2 cellular contexts compared by ENCODE assay signal in genomic region chr9:123260340-123260739, GRCh38.
TF ChIP-seq lines count a peak whose summit lies in the region.

No MANE protein-coding gene starts in this region.

TF ChIP-seq in GM23338, 12 proteins besides CTCF, POLR2A, EP300 and RAD21 (continued from another document):
- TF ChIP-seq POLR2AphosphoS5 (IDR thresholded peaks at IDR 0.05; ENCODE audit: low read depth) (no peak), JUNB (IDR thresholded peaks at IDR 0.05; ENCODE audit: unreplicated experiment) (no peak), EZH2phosphoT487 (IDR thresholded peaks at IDR 0.05; ENCODE audit: unreplicated experiment) (no peak), NANOG (IDR thresholded peaks at IDR 0.05; ENCODE audit: borderline replicate concordance) (no peak), REST (IDR thresholded peaks at IDR 0.05; ENCODE audit: unreplicated experiment) (no peak), ZNF114 (CRISPR knock-in tag; IDR thresholded peaks at IDR 0.05) (no peak), CREB1 (CRISPR knock-in tag; IDR thresholded peaks at IDR 0.05; ENCODE audit: low read depth) (no peak)
- TF ChIP-seq, protein P1, sequence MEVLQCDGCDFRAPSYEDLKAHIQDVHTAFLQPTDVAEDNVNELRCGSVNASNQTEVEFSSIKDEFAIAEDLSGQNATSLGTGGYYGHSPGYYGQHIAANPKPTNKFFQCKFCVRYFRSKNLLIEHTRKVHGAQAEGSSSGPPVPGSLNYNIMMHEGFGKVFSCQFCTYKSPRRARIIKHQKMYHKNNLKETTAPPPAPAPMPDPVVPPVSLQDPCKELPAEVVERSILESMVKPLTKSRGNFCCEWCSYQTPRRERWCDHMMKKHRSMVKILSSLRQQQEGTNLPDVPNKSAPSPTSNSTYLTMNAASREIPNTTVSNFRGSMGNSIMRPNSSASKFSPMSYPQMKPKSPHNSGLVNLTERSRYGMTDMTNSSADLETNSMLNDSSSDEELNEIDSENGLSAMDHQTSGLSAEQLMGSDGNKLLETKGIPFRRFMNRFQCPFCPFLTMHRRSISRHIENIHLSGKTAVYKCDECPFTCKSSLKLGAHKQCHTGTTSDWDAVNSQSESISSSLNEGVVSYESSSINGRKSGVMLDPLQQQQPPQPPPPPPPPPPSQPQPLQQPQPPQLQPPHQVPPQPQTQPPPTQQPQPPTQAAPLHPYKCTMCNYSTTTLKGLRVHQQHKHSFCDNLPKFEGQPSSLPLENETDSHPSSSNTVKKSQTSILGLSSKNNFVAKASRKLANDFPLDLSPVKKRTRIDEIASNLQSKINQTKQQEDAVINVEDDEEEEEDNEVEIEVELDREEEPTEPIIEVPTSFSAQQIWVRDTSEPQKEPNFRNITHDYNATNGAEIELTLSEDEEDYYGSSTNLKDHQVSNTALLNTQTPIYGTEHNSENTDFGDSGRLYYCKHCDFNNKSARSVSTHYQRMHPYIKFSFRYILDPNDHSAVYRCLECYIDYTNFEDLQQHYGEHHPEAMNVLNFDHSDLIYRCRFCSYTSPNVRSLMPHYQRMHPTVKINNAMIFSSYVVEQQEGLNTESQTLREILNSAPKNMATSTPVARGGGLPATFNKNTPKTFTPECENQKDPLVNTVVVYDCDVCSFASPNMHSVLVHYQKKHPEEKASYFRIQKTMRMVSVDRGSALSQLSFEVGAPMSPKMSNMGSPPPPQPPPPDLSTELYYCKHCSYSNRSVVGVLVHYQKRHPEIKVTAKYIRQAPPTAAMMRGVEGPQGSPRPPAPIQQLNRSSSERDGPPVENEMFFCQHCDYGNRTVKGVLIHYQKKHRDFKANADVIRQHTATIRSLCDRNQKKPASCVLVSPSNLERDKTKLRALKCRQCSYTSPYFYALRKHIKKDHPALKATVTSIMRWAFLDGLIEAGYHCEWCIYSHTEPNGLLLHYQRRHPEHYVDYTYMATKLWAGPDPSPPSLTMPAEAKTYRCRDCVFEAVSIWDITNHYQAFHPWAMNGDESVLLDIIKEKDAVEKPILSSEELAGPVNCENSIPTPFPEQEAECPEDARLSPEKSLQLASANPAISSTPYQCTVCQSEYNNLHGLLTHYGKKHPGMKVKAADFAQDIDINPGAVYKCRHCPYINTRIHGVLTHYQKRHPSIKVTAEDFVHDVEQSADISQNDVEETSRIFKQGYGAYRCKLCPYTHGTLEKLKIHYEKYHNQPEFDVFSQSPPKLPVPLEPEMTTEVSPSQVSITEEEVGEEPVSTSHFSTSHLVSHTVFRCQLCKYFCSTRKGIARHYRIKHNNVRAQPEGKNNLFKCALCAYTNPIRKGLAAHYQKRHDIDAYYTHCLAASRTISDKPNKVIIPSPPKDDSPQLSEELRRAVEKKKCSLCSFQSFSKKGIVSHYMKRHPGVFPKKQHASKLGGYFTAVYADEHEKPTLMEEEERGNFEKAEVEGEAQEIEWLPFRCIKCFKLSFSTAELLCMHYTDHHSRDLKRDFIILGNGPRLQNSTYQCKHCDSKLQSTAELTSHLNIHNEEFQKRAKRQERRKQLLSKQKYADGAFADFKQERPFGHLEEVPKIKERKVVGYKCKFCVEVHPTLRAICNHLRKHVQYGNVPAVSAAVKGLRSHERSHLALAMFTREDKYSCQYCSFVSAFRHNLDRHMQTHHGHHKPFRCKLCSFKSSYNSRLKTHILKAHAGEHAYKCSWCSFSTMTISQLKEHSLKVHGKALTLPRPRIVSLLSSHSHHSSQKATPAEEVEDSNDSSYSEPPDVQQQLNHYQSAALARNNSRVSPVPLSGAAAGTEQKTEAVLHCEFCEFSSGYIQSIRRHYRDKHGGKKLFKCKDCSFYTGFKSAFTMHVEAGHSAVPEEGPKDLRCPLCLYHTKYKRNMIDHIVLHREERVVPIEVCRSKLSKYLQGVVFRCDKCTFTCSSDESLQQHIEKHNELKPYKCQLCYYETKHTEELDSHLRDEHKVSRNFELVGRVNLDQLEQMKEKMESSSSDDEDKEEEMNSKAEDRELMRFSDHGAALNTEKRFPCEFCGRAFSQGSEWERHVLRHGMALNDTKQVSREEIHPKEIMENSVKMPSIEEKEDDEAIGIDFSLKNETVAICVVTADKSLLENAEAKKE (CRISPR knock-in tag; IDR thresholded peaks at IDR 0.05): no peak

TF ChIP-seq in K562, 482 proteins besides CTCF, POLR2A, EP300 and RAD21 (continued from another document):
- TF ChIP-seq ZNF395 (CRISPR knock-in tag; IDR thresholded peaks at IDR 0.05) (no peak), FOXM1 (IDR thresholded peaks at IDR 0.05; ENCODE audit: low read depth) (no peak), FOXM1 (CRISPR knock-in tag; IDR thresholded peaks at IDR 0.05; ENCODE audit: low read depth) (no peak), TEAD4 (IDR thresholded peaks at IDR 0.05; ENCODE audit: low read length) (0 out of 2 replicates have a peak, but pooled peaks have one; percentile 29), TEAD4 (CRISPR knock-in tag; IDR thresholded peaks at IDR 0.05; ENCODE audit: borderline replicate concordance) (no peak), NFATC3 (IDR thresholded peaks at IDR 0.05) (no peak), ARID1B (IDR thresholded peaks at IDR 0.05) (0 out of 2 replicates have a peak, but pooled peaks have one; percentile 18)
